Comparison of ENCODE assay signal across 14 cellular contexts in the genomic region with DNA sequence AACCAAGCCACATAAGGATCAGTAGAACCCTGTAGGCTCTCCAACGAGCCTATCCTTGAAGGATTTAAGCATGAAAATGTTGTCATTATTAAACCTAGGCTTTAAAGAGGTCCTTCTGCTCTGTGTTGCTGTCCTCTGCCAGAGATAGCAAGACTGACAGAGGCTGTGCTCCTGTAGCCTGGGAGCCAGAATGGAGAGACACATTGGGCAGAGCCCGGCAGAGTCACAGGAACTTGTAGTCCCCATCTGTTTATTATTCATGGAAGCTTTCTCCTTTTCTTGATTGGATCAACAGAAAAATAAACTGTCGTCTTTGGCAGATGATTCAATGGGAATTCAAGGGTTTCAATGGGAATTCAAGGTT. TPM values are rescaled to one million over a fixed set of nuclear protein-coding genes. Genes with fewer than 3 reads are reported as not detected.
DNase-seq lines count a peak whose midpoint lies in the region; ATAC-seq and TF ChIP-seq lines count a peak whose summit lies in the region.
"Had no signal": no experiment of that assay in that cellular context is flagged by ENCODE, and none has a peak within 500 bp of the region (broad histone marks: within the 10 kb centered on the region; RNA-seq: fewer than 3 reads in every experiment).

No MANE protein-coding gene starts in this region.

- in situ Hi-C loops in brain microvascular endothelial cell (cut with HindIII; ENCODE audit: low pct_ligation_motif_present, low sequenced_read_pairs): no loop called here

- ATAC-seq in naive B cell (ENCODE audit: low read depth in 2 of 2): no peak

- no peaks in the 10 kb centered on the region for H3K9me3 Mint-ChIP-seq in activated naive CD8-positive, alpha-beta T cell (ENCODE audit: low read depth)
- H3K9me3 Mint-ChIP-seq in naive B cell: peaks cover 0 to 8% (median 1%) of the 10 kb centered on the region in 7 donors
- H3K9me3 Mint-ChIP-seq: HFFc6 had no signal

- H3K4me3 Mint-ChIP-seq in activated naive CD8-positive, alpha-beta T cell: peak overlapping the region; percentile 48
- H3K4me3 Mint-ChIP-seq in naive B cell: peak overlapping the region in 5 of 8 donors; percentile 58 to 81 (median 74)
- H3K4me3 Mint-ChIP-seq: HFFc6, mesothelial cell of epicardium had no signal

- H3K27ac Mint-ChIP-seq in activated naive CD8-positive, alpha-beta T cell: peak overlapping the region; percentile 83
- peak overlapping the region in 4 of 6 donors; percentile 6 to 96 (median 50) for H3K27ac Mint-ChIP-seq in naive B cell
- H3K27ac Mint-ChIP-seq: HFFc6, mesothelial cell of epicardium had no signal

- no peaks in the 10 kb centered on the region for H3K27me3 ChIP-seq in BLaER1 treated with 17β-estradiol and CSF1 and Interleukin-3, amounts not matched to agents 10 nM and 100 nM
- H3K27me3 ChIP-seq in brain microvascular endothelial cell (replicated peaks): no peaks in the 10 kb centered on the region

- no peaks in the 10 kb centered on the region for H4K20me1 ChIP-seq in BLaER1 treated with 17β-estradiol and CSF1 and Interleukin-3, amounts not matched to agents 10 nM and 100 nM

- H3K36me3 Mint-ChIP-seq in activated naive CD8-positive, alpha-beta T cell: peaks cover 9% of the 10 kb centered on the region
- H3K36me3 Mint-ChIP-seq in naive B cell: peaks cover 4 to 8% of the 10 kb centered on the region in 2 donors
- H3K36me3 Mint-ChIP-seq: mesothelial cell of epicardium had no signal

- H3K27ac ChIP-seq in BLaER1 treated with 17β-estradiol and CSF1 and Interleukin-3, amounts not matched to agents 10 nM and 100 nM: peak overlapping the region; percentile 60 to 90 (median 77); a peak in 21 of 22 replicates
- H3K27ac ChIP-seq in brain microvascular endothelial cell: no peak overlapping the region
- H3K27ac ChIP-seq: KMS-11, PC-9 had no signal

- TF ChIP-seq CTCF in GM12865 (IDR thresholded peaks at IDR 0.05; ENCODE audit: insufficient read depth, low read depth, low read length, missing control alignments) (no peak), brain microvascular endothelial cell (IDR thresholded peaks at IDR 0.05; ENCODE audit: low read depth, low read length, missing control alignments) (no peak)

- H3K4me3 ChIP-seq in BLaER1 treated with 17β-estradiol and CSF1 and Interleukin-3, amounts not matched to agents 10 nM and 100 nM: peak overlapping the region in 9 of 10 experiments; percentile 15 to 50 (median 31); a peak in 12 of 20 replicates
- H3K4me3 ChIP-seq in GM12865 (ENCODE audit: low read depth, low read length): peak overlapping the region; percentile 14; the same call in 1 of the 2 replicates
- H3K4me3 ChIP-seq in brain microvascular endothelial cell (ENCODE audit: low read depth, low read length): no peak overlapping the region
- H3K4me3 ChIP-seq: PC-9 had no signal

- peaks cover 54 to 70% (median 59%) of the 10 kb centered on the region in 10 experiments for H3K4me1 ChIP-seq in BLaER1 treated with 17β-estradiol and CSF1 and Interleukin-3, amounts not matched to agents 10 nM and 100 nM

- peaks cover 11 to 44% (median 39%) of the 10 kb centered on the region in 11 experiments; a peak in 21 of 22 replicates for H3K9me3 ChIP-seq in BLaER1 treated with 17β-estradiol and CSF1 and Interleukin-3, amounts not matched to agents 10 nM and 100 nM (replicated peaks in 1 of 11)

- no peaks in the 10 kb centered on the region for H3K27me3 Mint-ChIP-seq in activated naive CD8-positive, alpha-beta T cell
- no peaks in the 10 kb centered on the region for H3K27me3 Mint-ChIP-seq in naive B cell

- H3K4me1 Mint-ChIP-seq in activated naive CD8-positive, alpha-beta T cell (ENCODE audit: low read depth): peaks cover 70% of the 10 kb centered on the region
- H3K4me1 Mint-ChIP-seq in naive B cell: peaks cover 47 to 73% (median 64%) of the 10 kb centered on the region in 3 donors
- H3K4me1 Mint-ChIP-seq: mesothelial cell of epicardium had no signal

- peak overlapping the region; percentile 34 to 79 (median 57); a peak in 19 of 22 replicates for H3K9ac ChIP-seq in BLaER1 treated with 17β-estradiol and CSF1 and Interleukin-3, amounts not matched to agents 10 nM and 100 nM
- H3K9ac ChIP-seq: KMS-11 had no signal

- peak overlapping the region; percentile 80 to 94 (median 88) for H3K4me2 ChIP-seq in BLaER1 treated with 17β-estradiol and CSF1 and Interleukin-3, amounts not matched to agents 10 nM and 100 nM
- H3K4me2 ChIP-seq: KMS-11, PC-9 had no signal

- peaks cover 0 to 19% (median 0%) of the 10 kb centered on the region in 11 experiments; a peak in 5 of 22 replicates for H3K36me3 ChIP-seq in BLaER1 treated with 17β-estradiol and CSF1 and Interleukin-3, amounts not matched to agents 10 nM and 100 nM
- no peaks in the 10 kb centered on the region for H3K36me3 ChIP-seq in brain microvascular endothelial cell (replicated peaks)

- DNase-seq in GM12865 (ENCODE audit: low read depth) (no peak), naive B cell (no peak), brain microvascular endothelial cell (no peak), putamen (ENCODE audit: low spot score) (no peak)
- DNase-seq in stimulated activated CD8-positive, alpha-beta memory T cell treated with anti-CD3 and anti-CD28 coated beads, Interleukin-4, amount 100 ng/mL, for 48 hours: no peak
- no peak for DNase-seq in effector CD4-positive, alpha-beta T cell
- DNase-seq: Calu3, HFFc6, PC-9, small intestine had no signal

RNA-seq across cellular contexts. Expression of gene SLAMF1, which starts 19.2 kb away (rescaled TPM):
- polyA plus RNA-seq in naive B cell (ENCODE audit: low read depth in 6 of 6): 10 to 100 TPM; 18.9 to 36.6 (median 23.0) TPM

RNA-seq across cellular contexts. Expression of gene CD48, which starts 45.6 kb away (rescaled TPM):
- 100 to 1,000 TPM; 129 to 163 (median 153) TPM for polyA plus RNA-seq in naive B cell (ENCODE audit: low read depth in 6 of 6)
